12 cellular contexts compared by ENCODE assay signal in the genomic region with DNA sequence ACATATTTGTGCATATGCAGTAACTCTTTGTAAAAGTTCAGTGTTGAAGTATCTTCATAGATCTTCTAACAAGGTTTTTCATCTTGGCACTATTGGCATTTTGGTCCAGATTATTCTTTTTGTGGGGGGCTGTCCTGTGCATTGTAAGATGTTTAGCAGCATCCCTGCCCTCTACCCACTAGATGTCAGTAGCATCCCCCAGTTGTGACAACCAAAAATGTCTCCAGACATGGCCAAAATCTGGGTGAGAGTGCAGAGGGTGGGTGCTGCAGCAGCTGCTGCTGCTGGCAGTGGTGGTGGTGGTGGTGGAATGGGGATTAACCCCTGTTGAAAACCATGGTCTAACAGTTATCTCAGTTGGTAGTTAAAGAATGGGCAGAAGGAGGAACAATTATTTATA.
A peak's percentile ranks its signal among the peaks of the same experiment; 100 is the strongest.
DNase-seq lines count a peak whose midpoint lies in the region; ATAC-seq, FAIRE-seq and TF ChIP-seq lines count a peak whose summit lies in the region.
"Had no signal": no experiment of that assay in that cellular context is flagged by ENCODE, and none has a peak within 500 bp of the region (broad histone marks: within the 10 kb centered on the region; RNA-seq: fewer than 3 reads in every experiment).

No MANE protein-coding gene starts in this region.

- H3K27me3 ChIP-seq in RWPE2 (ENCODE audit: insufficient read depth, poor library complexity, severe bottlenecking) (no peaks in the 10 kb centered on the region), keratinocyte (ENCODE audit: control insufficient read depth, extremely low read depth, insufficient read depth, low read length) (peaks cover 4% of the 10 kb centered on the region), transverse colon (no peaks in the 10 kb centered on the region)
- H3K27me3 ChIP-seq: uterus had no signal

- CTCF ChIA-PET in GM10248 (lab: Yijun Ruan, JAX), result no interaction called here

- POLR2A ChIA-PET in GM10248 (lab: Yijun Ruan, JAX), result no interaction called here

- no peak for TF ChIP-seq POLR2A in transverse colon (IDR thresholded peaks at IDR 0.05)

- DNase-seq in GM10248 (ENCODE audit: extremely low spot score) (no peak), HT1080 (ENCODE audit: low read depth) (peak; percentile 15), RWPE2 (ENCODE audit: low spot score) (no peak), keratinocyte (ENCODE audit: low read depth, low spot score) (no peak), transverse colon (no peak)
- no peak for DNase-seq in activated CD4-positive, alpha-beta T cell treated with anti-CD3 and anti-CD28 coated beads for 48 hours
- no peak for DNase-seq in central memory CD4-positive, alpha-beta T cell
- DNase-seq: midbrain, T-helper 17 cell, uterus had no signal

- no peak overlapping the region for H3K27ac ChIP-seq in RWPE2 (ENCODE audit: poor library complexity, severe bottlenecking)
- no peak overlapping the region for H3K27ac ChIP-seq in keratinocyte (ENCODE audit: control insufficient read depth, insufficient read depth, low read length)
- H3K27ac ChIP-seq in transverse colon, result no peak overlapping the region
- H3K27ac ChIP-seq: uterus had no signal

- no peaks in the 10 kb centered on the region for H3K9me3 ChIP-seq in RWPE2 (ENCODE audit: severe bottlenecking)
- no peaks in the 10 kb centered on the region for H3K9me3 ChIP-seq in keratinocyte (ENCODE audit: control insufficient read depth, low read depth, low read length)
- H3K9me3 ChIP-seq in transverse colon, result no peaks in the 10 kb centered on the region
- H3K9me3 ChIP-seq: uterus had no signal

- H4K20me1 ChIP-seq in keratinocyte (ENCODE audit: control insufficient read depth, extremely low read depth, insufficient read depth, low read length), result no peaks in the 10 kb centered on the region

- H3K79me2 ChIP-seq in keratinocyte (ENCODE audit: control insufficient read depth, insufficient read depth, low read length), result no peaks in the 10 kb centered on the region

- no peak overlapping the region for H2AFZ ChIP-seq in keratinocyte (ENCODE audit: control insufficient read depth, low read length)

- H3K4me1 ChIP-seq in RWPE2 (ENCODE audit: insufficient read depth, poor library complexity, severe bottlenecking) (no peaks in the 10 kb centered on the region), keratinocyte (ENCODE audit: control insufficient read depth, extremely low read depth, insufficient read depth, low read length) (no peaks in the 10 kb centered on the region), transverse colon (no peaks in the 10 kb centered on the region)
- H3K4me1 ChIP-seq: uterus had no signal

- intact Hi-C loops in transverse colon (cut with DNase I; ENCODE audit: low total_unique reads), result no loop called here

- dilution Hi-C loops in keratinocyte (cut with MboI; ENCODE audit: extremely low pct_ligation_motif_present, low sequenced_read_pairs), result no loop called here

- no peak for TF ChIP-seq EP300 in transverse colon (IDR thresholded peaks at IDR 0.05; ENCODE audit: low read depth)

- in situ Hi-C loops in transverse colon (cut with MboI; ENCODE audit: low pct_ligation_motif_present in 1 of 4, low pct_unique_long_range_greater_than_20kb in 1 of 4, low sequenced_read_pairs in 3 of 4), result no loop called here

- peak; percentile 22 for TF ChIP-seq CTCF in GM10248 (IDR thresholded peaks at IDR 0.05; ENCODE audit: control extremely low read depth, extremely low read depth, low read depth, missing control alignments)
- TF ChIP-seq CTCF in RWPE2 (IDR thresholded peaks at IDR 0.05; ENCODE audit: poor library complexity, severe bottlenecking), result peak; percentile 40
- peak; percentile 16 to 29 (median 21) for TF ChIP-seq CTCF in keratinocyte (optimal IDR thresholded peaks at IDR 0.05 in 1 of 3, IDR thresholded peaks at IDR 0.05 in 1 of 3, conservative IDR thresholded peaks at IDR 0.05 in 1 of 3; ENCODE audit: extremely low read depth in 1 of 3, insufficient read depth in 2 of 3, low read length in 3 of 3)
- TF ChIP-seq CTCF in transverse colon (IDR thresholded peaks at IDR 0.05), result no peak

- no peak overlapping the region for H3K4me2 ChIP-seq in keratinocyte (ENCODE audit: control insufficient read depth, extremely low read depth, insufficient read depth, low read depth, low read length)

- H3K36me3 ChIP-seq in RWPE2 (ENCODE audit: low read depth), result no peaks in the 10 kb centered on the region
- no peaks in the 10 kb centered on the region for H3K36me3 ChIP-seq in keratinocyte (ENCODE audit: control insufficient read depth in 2 of 2, extremely low read depth in 1 of 2, insufficient read depth in 2 of 2, low read length in 2 of 2)
- no peaks in the 10 kb centered on the region for H3K36me3 ChIP-seq in transverse colon
- H3K36me3 ChIP-seq: uterus had no signal

- no peak for FAIRE-seq in keratinocyte (lab: Jason Lieb, UNC)
- FAIRE-seq: GM12892 had no signal

- H3K9ac ChIP-seq in keratinocyte (ENCODE audit: control insufficient read depth, extremely low read depth, insufficient read depth, low read length), result no peak overlapping the region

- ATAC-seq in RWPE2 (ENCODE audit: low read depth) (no peak), GM21737 (IDR thresholded peaks at IDR 0.05; ENCODE audit: unreplicated experiment) (no peak)
- ATAC-seq: T-helper 17 cell had no signal

- H3K9me1 ChIP-seq in keratinocyte (ENCODE audit: control insufficient read depth, extremely low read depth, insufficient read depth, low read length), result no peaks in the 10 kb centered on the region

- H3K4me3 ChIP-seq in RWPE2 (ENCODE audit: severe bottlenecking) (no peak overlapping the region), keratinocyte (ENCODE audit: control insufficient read depth in 2 of 3, extremely low read depth in 1 of 3, insufficient read depth in 2 of 3, low read depth in 1 of 3, low read length in 3 of 3) (no peak overlapping the region), transverse colon (no peak overlapping the region)
- H3K4me3 ChIP-seq: uterus had no signal

Comparison
In these comparisons a context has a peak if more than half of its experiments do, and no peak if none do; other contexts are left out.
1. CTCF ChIP-seq: peak in GM10248 (single experiment), RWPE2 (single experiment) and keratinocyte (3 of 3); none in transverse colon (0 of 5).